ENCODE assay signal across 13 cellular contexts in genomic region chr2:101737478-101738240, GRCh38. TPM values are rescaled to one million over a fixed set of nuclear protein-coding genes. Genes with fewer than 3 reads are reported as not detected.
DNase-seq lines count a peak whose midpoint lies in the region; ATAC-seq, FAIRE-seq and TF ChIP-seq lines count a peak whose summit lies in the region.
"Had no signal": no experiment of that assay in that cellular context is flagged by ENCODE, and none has a peak within 500 bp of the region (broad histone marks: within the 10 kb centered on the region; RNA-seq: fewer than 3 reads in every experiment).

No MANE protein-coding gene starts in this region.

- intact Hi-C loops in activated CD4-positive, alpha-beta memory T cell treated with anti-CD3 and anti-CD28 coated beads for 36 hours (cut with micrococcal nuclease): loop anchor here (1.0 to 2.0 kb wide), 3 partner anchors 17 to 31 kb away; no protein-coding TSS in a partner anchor

- FAIRE-seq in keratinocyte (lab: Jason Lieb, UNC): peak; percentile 69
- FAIRE-seq: GM18507 had no signal

- H3K9me3 ChIP-seq in keratinocyte (ENCODE audit: control insufficient read depth, low read depth, low read length): no peaks in the 10 kb centered on the region
- H3K9me3 ChIP-seq: upper lobe of left lung had no signal

- peaks cover 6% of the 10 kb centered on the region for H3F3A ChIP-seq in GM23338 (replicated peaks; ENCODE audit: low read depth)

- peak overlapping the region; percentile 23 for H3K27ac Mint-ChIP-seq in activated CD4-positive, alpha-beta memory T cell treated with anti-CD3 and anti-CD28 coated beads for 36 hours
- no peak overlapping the region for H3K27ac Mint-ChIP-seq in activated CD4-positive, alpha-beta memory T cell treated with anti-CD3 and anti-CD28 coated beads, Interleukin-2, amount 10 ng/mL, durations not matched to agents 7 days and 5 days
- peak overlapping the region; percentile 40 for H3K27ac Mint-ChIP-seq in activated naive CD8-positive, alpha-beta T cell treated with anti-CD3 and anti-CD28 coated beads for 36 hours
- H3K27ac Mint-ChIP-seq in stimulated activated effector memory CD8-positive, alpha-beta T cell treated with anti-CD3 and anti-CD28 coated beads, Interleukin-12 subunit alpha, Interleukin-12 subunit beta, amount 100 ng/mL, for 72 hours: peak overlapping the region; percentile 52
- no peak overlapping the region for H3K27ac Mint-ChIP-seq in GM23338

- no peaks in the 10 kb centered on the region for H3K9me3 Mint-ChIP-seq in activated CD4-positive, alpha-beta memory T cell treated with anti-CD3 and anti-CD28 coated beads for 36 hours
- no peaks in the 10 kb centered on the region for H3K9me3 Mint-ChIP-seq in activated CD4-positive, alpha-beta memory T cell treated with anti-CD3 and anti-CD28 coated beads, Interleukin-2, amount 10 ng/mL, durations not matched to agents 7 days and 5 days
- H3K9me3 Mint-ChIP-seq in activated naive CD8-positive, alpha-beta T cell treated with anti-CD3 and anti-CD28 coated beads for 36 hours: no peaks in the 10 kb centered on the region
- no peaks in the 10 kb centered on the region for H3K9me3 Mint-ChIP-seq in stimulated activated effector memory CD8-positive, alpha-beta T cell treated with anti-CD3 and anti-CD28 coated beads, Interleukin-12 subunit alpha, Interleukin-12 subunit beta, amount 100 ng/mL, for 72 hours
- H3K9me3 Mint-ChIP-seq in GM23338: no peaks in the 10 kb centered on the region

- no peaks in the 10 kb centered on the region for H3K36me3 Mint-ChIP-seq in activated CD4-positive, alpha-beta memory T cell treated with anti-CD3 and anti-CD28 coated beads for 36 hours
- no peaks in the 10 kb centered on the region for H3K36me3 Mint-ChIP-seq in activated CD4-positive, alpha-beta memory T cell treated with anti-CD3 and anti-CD28 coated beads, Interleukin-2, amount 10 ng/mL, durations not matched to agents 7 days and 5 days (ENCODE audit: low read depth)
- peaks cover 6% of the 10 kb centered on the region for H3K36me3 Mint-ChIP-seq in activated naive CD8-positive, alpha-beta T cell treated with anti-CD3 and anti-CD28 coated beads for 36 hours
- H3K36me3 Mint-ChIP-seq in stimulated activated effector memory CD8-positive, alpha-beta T cell treated with anti-CD3 and anti-CD28 coated beads, Interleukin-12 subunit alpha, Interleukin-12 subunit beta, amount 100 ng/mL, for 72 hours: no peaks in the 10 kb centered on the region
- no peaks in the 10 kb centered on the region for H3K36me3 Mint-ChIP-seq in GM23338 (ENCODE audit: low read depth)

- TF ChIP-seq CTCF in keratinocyte (optimal IDR thresholded peaks at IDR 0.05 in 1 of 3, IDR thresholded peaks at IDR 0.05 in 1 of 3, conservative IDR thresholded peaks at IDR 0.05 in 1 of 3; ENCODE audit: extremely low read depth in 1 of 3, insufficient read depth in 2 of 3, low read length in 3 of 3) (no peak), GM23338 (conservative IDR thresholded peaks at IDR 0.05; ENCODE audit: low read depth in 2 of 2) (no peak)

- H3K9me2 ChIP-seq in GM23338 (ENCODE audit: insufficient read depth): no peaks in the 10 kb centered on the region

- ATAC-seq in stimulated activated effector memory CD8-positive, alpha-beta T cell treated with anti-CD3 and anti-CD28 coated beads, Interleukin-12 subunit alpha, Interleukin-12 subunit beta, amount 100 ng/mL, for 72 hours: no peak
- no peak for ATAC-seq in GM23338

- H2AFZ ChIP-seq in keratinocyte (ENCODE audit: control insufficient read depth, low read length) (no peak overlapping the region), GM23338 (no peak overlapping the region)

- dilution Hi-C loops in keratinocyte (cut with MboI; ENCODE audit: extremely low pct_ligation_motif_present, low sequenced_read_pairs): no loop called here

- peak overlapping the region; percentile 76 for H3K4me2 ChIP-seq in keratinocyte (ENCODE audit: control insufficient read depth, extremely low read depth, insufficient read depth, low read depth, low read length)
- H3K4me2 ChIP-seq in GM23338: no peak overlapping the region

- POLR2A ChIA-PET in activated CD4-positive, alpha-beta memory T cell treated with anti-CD3 and anti-CD28 coated beads for 36 hours (lab: Charles Lee): interaction anchor here (0.7 to 1.7 kb wide), 10 partner anchors 16 to 263 kb away, joined by 3 to 13 read pairs (median 4); partner anchors contain the start of gene RFX8
- POLR2A ChIA-PET in activated CD4-positive, alpha-beta memory T cell treated with anti-CD3 and anti-CD28 coated beads, Interleukin-2, amount 10 ng/mL, durations not matched to agents 7 days and 5 days (lab: Charles Lee): no interaction called here

- H3K79me2 ChIP-seq in keratinocyte (ENCODE audit: control insufficient read depth, insufficient read depth, low read length) (peaks cover 80% of the 10 kb centered on the region), GM23338 (replicated peaks; ENCODE audit: insufficient read depth) (peaks cover 96% of the 10 kb centered on the region)

- H3K4me3 Mint-ChIP-seq in activated CD4-positive, alpha-beta memory T cell treated with anti-CD3 and anti-CD28 coated beads for 36 hours: no peak overlapping the region
- H3K4me3 Mint-ChIP-seq in activated CD4-positive, alpha-beta memory T cell treated with anti-CD3 and anti-CD28 coated beads, Interleukin-2, amount 10 ng/mL, durations not matched to agents 7 days and 5 days: no peak overlapping the region
- H3K4me3 Mint-ChIP-seq in activated naive CD8-positive, alpha-beta T cell treated with anti-CD3 and anti-CD28 coated beads for 36 hours: no peak overlapping the region
- H3K4me3 Mint-ChIP-seq in stimulated activated effector memory CD8-positive, alpha-beta T cell treated with anti-CD3 and anti-CD28 coated beads, Interleukin-12 subunit alpha, Interleukin-12 subunit beta, amount 100 ng/mL, for 72 hours: peak overlapping the region; percentile 0
- H3K4me3 Mint-ChIP-seq in GM23338: no peak overlapping the region

- H3K27me3 ChIP-seq in keratinocyte (ENCODE audit: control insufficient read depth, extremely low read depth, insufficient read depth, low read length) (no peaks in the 10 kb centered on the region), GM23338 (ENCODE audit: insufficient read depth) (no peaks in the 10 kb centered on the region)
- H3K27me3 ChIP-seq: upper lobe of left lung had no signal

- H3K9me1 ChIP-seq in keratinocyte (ENCODE audit: control insufficient read depth, extremely low read depth, insufficient read depth, low read length): peaks cover 9% of the 10 kb centered on the region

- H3K27ac ChIP-seq in keratinocyte (ENCODE audit: control insufficient read depth, insufficient read depth, low read length): peak overlapping the region; percentile 96
- H3K27ac ChIP-seq in GM23338 (ENCODE audit: low read depth): no peak overlapping the region; the same call in 1 of the 2 replicates

- CTCF ChIA-PET in activated CD4-positive, alpha-beta memory T cell treated with anti-CD3 and anti-CD28 coated beads for 36 hours (lab: Charles Lee): interaction anchor here (0.6 to 2.2 kb wide), 9 partner anchors 12 to 396 kb away, joined by 3 to 17 read pairs (median 3); no protein-coding TSS in a partner anchor
- CTCF ChIA-PET in activated CD4-positive, alpha-beta memory T cell treated with anti-CD3 and anti-CD28 coated beads, Interleukin-2, amount 10 ng/mL, durations not matched to agents 7 days and 5 days (lab: Charles Lee): interaction anchor here (1.4 to 1.9 kb wide), 2 partner anchors 9 to 11 kb away, joined by 3 to 8 read pairs; no protein-coding TSS in a partner anchor

- no peaks in the 10 kb centered on the region for H3K27me3 Mint-ChIP-seq in activated CD4-positive, alpha-beta memory T cell treated with anti-CD3 and anti-CD28 coated beads for 36 hours
- H3K27me3 Mint-ChIP-seq in activated CD4-positive, alpha-beta memory T cell treated with anti-CD3 and anti-CD28 coated beads, Interleukin-2, amount 10 ng/mL, durations not matched to agents 7 days and 5 days: no peaks in the 10 kb centered on the region
- no peaks in the 10 kb centered on the region for H3K27me3 Mint-ChIP-seq in activated naive CD8-positive, alpha-beta T cell treated with anti-CD3 and anti-CD28 coated beads for 36 hours
- peaks cover 5% of the 10 kb centered on the region for H3K27me3 Mint-ChIP-seq in GM23338 (ENCODE audit: insufficient read depth, low read depth, poor library complexity)

- peak overlapping the region; percentile 62 for H3K9ac ChIP-seq in keratinocyte (ENCODE audit: control insufficient read depth, extremely low read depth, insufficient read depth, low read length)

- H4K20me1 ChIP-seq in keratinocyte (ENCODE audit: control insufficient read depth, extremely low read depth, insufficient read depth, low read length) (peaks cover 12% of the 10 kb centered on the region), GM23338 (replicated peaks; ENCODE audit: insufficient read depth) (peaks cover 50% of the 10 kb centered on the region)

- H3K36me3 ChIP-seq in keratinocyte (ENCODE audit: control insufficient read depth in 2 of 2, extremely low read depth in 1 of 2, insufficient read depth in 2 of 2, low read length in 2 of 2) (no peaks in the 10 kb centered on the region), GM23338 (ENCODE audit: insufficient read depth) (no peaks in the 10 kb centered on the region)
- H3K36me3 ChIP-seq: upper lobe of left lung had no signal

- H3K4me3 ChIP-seq in keratinocyte (ENCODE audit: control insufficient read depth in 2 of 3, extremely low read depth in 1 of 3, insufficient read depth in 2 of 3, low read depth in 1 of 3, low read length in 3 of 3): peak overlapping the region in 2 of 3 experiments; percentile 4 to 45
- no peak overlapping the region for H3K4me3 ChIP-seq in GM23338
- H3K4me3 ChIP-seq: upper lobe of left lung had no signal

- H3K4me1 ChIP-seq in keratinocyte (ENCODE audit: control insufficient read depth, extremely low read depth, insufficient read depth, low read length) (peaks cover 73% of the 10 kb centered on the region), GM23338 (ENCODE audit: insufficient read depth) (peaks cover 58% of the 10 kb centered on the region)

- no peak for DNase-seq in activated CD4-positive, alpha-beta memory T cell treated with anti-CD3 and anti-CD28 coated beads for 36 hours
- no peak for DNase-seq in activated CD4-positive, alpha-beta memory T cell treated with anti-CD3 and anti-CD28 coated beads, Interleukin-2, amount 10 ng/mL, durations not matched to agents 7 days and 5 days
- DNase-seq in activated naive CD8-positive, alpha-beta T cell treated with anti-CD3 and anti-CD28 coated beads for 36 hours: no peak
- DNase-seq in keratinocyte (ENCODE audit: low read depth, low spot score): peak; percentile 77
- no peak for DNase-seq in stimulated activated effector memory CD8-positive, alpha-beta T cell treated with anti-CD3 and anti-CD28 coated beads, Interleukin-12 subunit alpha, Interleukin-12 subunit beta, amount 100 ng/mL, for 72 hours (ENCODE audit: low spot score in 2 of 2)
- DNase-seq in NCI-H524 treated with DMSO at 0.1 percent for 48 hours (lab: John Stamatoyannopoulos, UW): no peak
- DNase-seq in NCI-H2171 (lab: John Stamatoyannopoulos, UW): no peak
- DNase-seq in GM23338 (ENCODE audit: low spot score): no peak
- DNase-seq: activated effector memory CD4-positive, alpha-beta T cell treated with anti-CD3 and anti-CD28 coated beads, Interleukin-2, amount 50 U/mL, for 16 hours; DND-41; effector CD8-positive, alpha-beta T cell; upper lobe of left lung had no signal

- H3K4me1 Mint-ChIP-seq in activated CD4-positive, alpha-beta memory T cell treated with anti-CD3 and anti-CD28 coated beads for 36 hours (ENCODE audit: low read depth): peaks cover 78% of the 10 kb centered on the region
- H3K4me1 Mint-ChIP-seq in activated CD4-positive, alpha-beta memory T cell treated with anti-CD3 and anti-CD28 coated beads, Interleukin-2, amount 10 ng/mL, durations not matched to agents 7 days and 5 days: peaks cover 49% of the 10 kb centered on the region
- H3K4me1 Mint-ChIP-seq in activated naive CD8-positive, alpha-beta T cell treated with anti-CD3 and anti-CD28 coated beads for 36 hours: peaks cover 78% of the 10 kb centered on the region
- peaks cover 77% of the 10 kb centered on the region for H3K4me1 Mint-ChIP-seq in stimulated activated effector memory CD8-positive, alpha-beta T cell treated with anti-CD3 and anti-CD28 coated beads, Interleukin-12 subunit alpha, Interleukin-12 subunit beta, amount 100 ng/mL, for 72 hours
- H3K4me1 Mint-ChIP-seq in GM23338: peaks cover 81% of the 10 kb centered on the region

RNA-seq across cellular contexts. Expression of gene MAP4K4, which starts 40.2 kb away (rescaled TPM):
- total RNA-seq in activated CD4-positive, alpha-beta memory T cell treated with anti-CD3 and anti-CD28 coated beads for 36 hours: 10 to 100 TPM; 42.1 to 43.4 TPM
- 10 to 100 TPM; 71.6 to 77.5 TPM for total RNA-seq in activated CD4-positive, alpha-beta memory T cell treated with anti-CD3 and anti-CD28 coated beads, Interleukin-2, amount 10 ng/mL, durations not matched to agents 7 days and 5 days
- total RNA-seq in activated naive CD8-positive, alpha-beta T cell treated with anti-CD3 and anti-CD28 coated beads for 36 hours: 10 to 100 TPM; 34.4 to 36.5 TPM
- polyA plus RNA-seq in keratinocyte: 46.6 to 99.0 TPM (median 84.1 TPM) in 3 replicates
- polyA plus RNA-seq in keratinocyte (2011; ENCODE audit: low read depth): 57.9 TPM
- polyA plus RNA-seq in keratinocyte (2011; cell fraction: cytosol; rRNA removed): 69.4 and 77.1 TPM in 2 replicates
- 90.2 and 109 TPM in 2 replicates for polyA plus RNA-seq in keratinocyte (2011; cell fraction: nucleus; rRNA removed)
- 45.2 and 134 TPM in 2 replicates for polyA plus RNA-seq in keratinocyte (2012; ENCODE audit: low replicate concordance)
- polyA minus RNA-seq in keratinocyte: 79.8 to 148 TPM (median 96.9 TPM) in 3 replicates
- polyA minus RNA-seq in keratinocyte (2011; cell fraction: cytosol; rRNA and poly(A)+ RNA removed): 46.4 TPM
- 106 and 199 TPM in 2 replicates for polyA minus RNA-seq in keratinocyte (2011; cell fraction: nucleus; rRNA and poly(A)+ RNA removed)
- total RNA-seq in GM23338 (2014; rRNA removed; shearing (Covaris generic)): 77.2 and 99.2 TPM in 2 replicates
- 32.2 and 34.6 TPM in 2 replicates for polyA plus RNA-seq in GM23338 (2016; fragmentation: Nextera tagmentation; extraction: Ambion mirVana)

Comparison
In these comparisons a context has a peak if more than half of its experiments do, and no peak if none do; other contexts are left out.
1. H3K27ac Mint-ChIP-seq: peak in activated CD4-positive, alpha-beta memory T cell treated with anti-CD3 and anti-CD28 coated beads for 36 hours (single experiment), activated naive CD8-positive, alpha-beta T cell treated with anti-CD3 and anti-CD28 coated beads for 36 hours (single experiment) and stimulated activated effector memory CD8-positive, alpha-beta T cell treated with anti-CD3 and anti-CD28 coated beads, Interleukin-12 subunit alpha, Interleukin-12 subunit beta, amount 100 ng/mL, for 72 hours (single experiment); none in activated CD4-positive, alpha-beta memory T cell treated with anti-CD3 and anti-CD28 coated beads, Interleukin-2, amount 10 ng/mL, durations not matched to agents 7 days and 5 days (single experiment) and GM23338 (single experiment).